1 cellular context compared by ENCODE assay signal in genomic region chr16:30355144-30355953, GRCh38.
TF ChIP-seq lines count a peak whose summit lies in the region.

CD2BP2 (minus strand) TSS chr16:30355308; CDS start chr16:30354681, 627 bp downstream.

TF ChIP-seq in HepG2, 621 proteins besides CTCF, POLR2A, EP300 and RAD21 (continued from another document):
- TF ChIP-seq ZBTB34 (CRISPR knock-in tag; IDR thresholded peaks at IDR 0.05) (peak; percentile 65; the same call in 1 of the 2 replicates), ZBTB42 (CRISPR knock-in tag; IDR thresholded peaks at IDR 0.05) (peak; percentile 54; the same call in 1 of the 2 replicates), FOXP4 (CRISPR knock-in tag; IDR thresholded peaks at IDR 0.05) (peak; percentile 70), BRD4 (CRISPR knock-in tag; IDR thresholded peaks at IDR 0.05) (peak; percentile 24), JARID2 (CRISPR knock-in tag; IDR thresholded peaks at IDR 0.05; ENCODE audit: insufficient replicate concordance) (no peak), HOMEZ (CRISPR knock-in tag; IDR thresholded peaks at IDR 0.05; ENCODE audit: low read depth) (no peak), NFAT5 (CRISPR knock-in tag; IDR thresholded peaks at IDR 0.05) (no peak; the same call in 1 of the 2 replicates), NFIB (CRISPR knock-in tag; IDR thresholded peaks at IDR 0.05; ENCODE audit: borderline replicate concordance) (peak; percentile 84; the same call in 1 of the 2 replicates), ZNF609 (CRISPR knock-in tag; IDR thresholded peaks at IDR 0.05; ENCODE audit: borderline replicate concordance) (peak; percentile 62; the same call in 1 of the 2 replicates), ELF1 (CRISPR knock-in tag; IDR thresholded peaks at IDR 0.05) (peak; percentile 100), NPAS2 (CRISPR knock-in tag; IDR thresholded peaks at IDR 0.05; ENCODE audit: borderline replicate concordance) (no peak), CENPT (CRISPR knock-in tag; IDR thresholded peaks at IDR 0.05; ENCODE audit: low read depth) (0 out of 2 replicates have a peak, but pooled peaks have one; percentile 13), ZNF674 (CRISPR knock-in tag; IDR thresholded peaks at IDR 0.05; ENCODE audit: low read depth) (peak; percentile 96; the same call in 1 of the 2 replicates), ZMYM4 (CRISPR knock-in tag; IDR thresholded peaks at IDR 0.05) (peak; percentile 75), HNF4A (CRISPR knock-in tag; IDR thresholded peaks at IDR 0.05) (peak; percentile 82), KDM5B (CRISPR knock-in tag; IDR thresholded peaks at IDR 0.05; ENCODE audit: borderline replicate concordance) (peak; percentile 78), ZNF549 (CRISPR knock-in tag; IDR thresholded peaks at IDR 0.05) (no peak), MZF1 (CRISPR knock-in tag; IDR thresholded peaks at IDR 0.05; ENCODE audit: borderline replicate concordance) (no peak), HIC2 (CRISPR knock-in tag; IDR thresholded peaks at IDR 0.05; ENCODE audit: low read depth) (peak; percentile 79; the same call in 1 of the 2 replicates), ZNF678 (CRISPR knock-in tag; IDR thresholded peaks at IDR 0.05) (peak; percentile 31), ZNF552 (CRISPR knock-in tag; IDR thresholded peaks at IDR 0.05; ENCODE audit: borderline replicate concordance) (peak; percentile 71; the same call in 1 of the 2 replicates), IRX3 (CRISPR knock-in tag; IDR thresholded peaks at IDR 0.05; ENCODE audit: borderline replicate concordance, low read depth) (no peak; the same call in 1 of the 2 replicates), IRF9 (CRISPR knock-in tag; IDR thresholded peaks at IDR 0.05; ENCODE audit: borderline replicate concordance) (peak; percentile 86), JUNB (CRISPR knock-in tag; IDR thresholded peaks at IDR 0.05; ENCODE audit: borderline replicate concordance) (no peak), MTA3 (CRISPR knock-in tag; IDR thresholded peaks at IDR 0.05) (no peak), NFATC3 (CRISPR knock-in tag; IDR thresholded peaks at IDR 0.05) (no peak; the same call in 1 of the 2 replicates), NR2F1 (CRISPR knock-in tag; IDR thresholded peaks at IDR 0.05) (peak in 1 of 2 experiments; percentile 82; a peak in 3 of 4 replicates), ATF7 (IDR thresholded peaks at IDR 0.05) (peak; percentile 98), ATF7 (CRISPR knock-in tag; IDR thresholded peaks at IDR 0.05) (peak; percentile 94; the same call in 1 of the 2 replicates), ZSCAN22 (CRISPR knock-in tag; IDR thresholded peaks at IDR 0.05) (peak; percentile 76; the same call in 1 of the 2 replicates), USF2 (IDR thresholded peaks at IDR 0.05; ENCODE audit: low read depth, low read length) (peak; percentile 95), USF2 (CRISPR knock-in tag; IDR thresholded peaks at IDR 0.05; ENCODE audit: borderline replicate concordance) (peak; percentile 95; the same call in 1 of the 2 replicates)
